1 cellular context compared by ENCODE assay signal in the genomic region with DNA sequence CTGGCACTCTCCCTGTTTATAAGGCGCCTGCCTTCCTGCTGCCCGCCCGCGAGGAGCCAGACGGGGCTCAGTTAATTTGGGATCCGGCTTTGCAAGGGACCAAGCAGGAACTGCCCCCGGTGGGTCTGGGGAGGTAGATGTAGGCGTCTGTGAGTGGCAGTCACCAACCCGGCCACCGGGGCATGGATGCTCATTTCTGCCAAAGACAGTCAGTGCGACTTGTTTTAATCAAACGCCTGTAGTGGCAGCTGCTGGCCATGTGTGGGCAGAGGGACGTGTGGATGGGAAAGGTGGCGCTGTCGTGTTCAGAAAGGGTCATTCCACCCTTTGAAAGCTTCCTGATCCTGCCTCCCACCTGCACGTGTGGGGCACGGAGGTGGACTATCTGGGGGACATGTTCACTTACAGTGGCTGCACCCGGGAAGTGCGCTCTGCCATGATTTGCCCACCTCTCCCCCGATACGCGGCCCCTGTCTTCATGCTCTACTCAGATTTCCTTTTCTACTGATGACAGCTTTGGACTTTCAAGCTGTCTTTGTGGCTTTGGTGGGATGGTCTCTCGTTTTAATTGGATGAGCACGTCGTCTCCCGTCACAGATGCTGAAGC.
TF ChIP-seq lines count a peak whose summit lies in the region.

No MANE protein-coding gene starts in this region.

TF ChIP-seq in HEK293, 187 proteins besides CTCF, POLR2A, EP300 and RAD21 (continued from another document):
- TF ChIP-seq, protein P1, sequence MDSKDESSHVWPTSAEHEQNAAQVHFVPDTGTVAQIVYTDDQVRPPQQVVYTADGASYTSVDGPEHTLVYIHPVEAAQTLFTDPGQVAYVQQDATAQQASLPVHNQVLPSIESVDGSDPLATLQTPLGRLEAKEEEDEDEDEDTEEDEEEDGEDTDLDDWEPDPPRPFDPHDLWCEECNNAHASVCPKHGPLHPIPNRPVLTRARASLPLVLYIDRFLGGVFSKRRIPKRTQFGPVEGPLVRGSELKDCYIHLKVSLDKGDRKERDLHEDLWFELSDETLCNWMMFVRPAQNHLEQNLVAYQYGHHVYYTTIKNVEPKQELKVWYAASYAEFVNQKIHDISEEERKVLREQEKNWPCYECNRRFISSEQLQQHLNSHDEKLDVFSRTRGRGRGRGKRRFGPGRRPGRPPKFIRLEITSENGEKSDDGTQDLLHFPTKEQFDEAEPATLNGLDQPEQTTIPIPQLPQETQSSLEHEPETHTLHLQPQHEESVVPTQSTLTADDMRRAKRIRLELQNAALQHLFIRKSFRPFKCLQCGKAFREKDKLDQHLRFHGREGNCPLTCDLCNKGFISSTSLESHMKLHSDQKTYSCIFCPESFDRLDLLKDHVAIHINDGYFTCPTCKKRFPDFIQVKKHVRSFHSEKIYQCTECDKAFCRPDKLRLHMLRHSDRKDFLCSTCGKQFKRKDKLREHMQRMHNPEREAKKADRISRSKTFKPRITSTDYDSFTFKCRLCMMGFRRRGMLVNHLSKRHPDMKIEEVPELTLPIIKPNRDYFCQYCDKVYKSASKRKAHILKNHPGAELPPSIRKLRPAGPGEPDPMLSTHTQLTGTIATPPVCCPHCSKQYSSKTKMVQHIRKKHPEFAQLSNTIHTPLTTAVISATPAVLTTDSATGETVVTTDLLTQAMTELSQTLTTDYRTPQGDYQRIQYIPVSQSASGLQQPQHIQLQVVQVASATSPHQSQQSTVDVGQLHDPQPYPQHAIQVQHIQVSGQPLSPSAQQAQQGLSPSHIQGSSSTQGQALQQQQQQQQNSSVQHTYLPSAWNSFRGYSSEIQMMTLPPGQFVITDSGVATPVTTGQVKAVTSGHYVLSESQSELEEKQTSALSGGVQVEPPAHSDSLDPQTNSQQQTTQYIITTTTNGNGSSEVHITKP (tag by site-specific recombination; IDR thresholded peaks at IDR 0.05): peak; percentile 70
- TF ChIP-seq FEZF1 (tag by site-specific recombination; IDR thresholded peaks at IDR 0.05): peak; percentile 47; the same call in 1 of the 2 replicates
- no peak for TF ChIP-seq ZNF292 (tag by site-specific recombination; IDR thresholded peaks at IDR 0.05; ENCODE audit: borderline replicate concordance, low read depth)
- TF ChIP-seq, protein P2, sequence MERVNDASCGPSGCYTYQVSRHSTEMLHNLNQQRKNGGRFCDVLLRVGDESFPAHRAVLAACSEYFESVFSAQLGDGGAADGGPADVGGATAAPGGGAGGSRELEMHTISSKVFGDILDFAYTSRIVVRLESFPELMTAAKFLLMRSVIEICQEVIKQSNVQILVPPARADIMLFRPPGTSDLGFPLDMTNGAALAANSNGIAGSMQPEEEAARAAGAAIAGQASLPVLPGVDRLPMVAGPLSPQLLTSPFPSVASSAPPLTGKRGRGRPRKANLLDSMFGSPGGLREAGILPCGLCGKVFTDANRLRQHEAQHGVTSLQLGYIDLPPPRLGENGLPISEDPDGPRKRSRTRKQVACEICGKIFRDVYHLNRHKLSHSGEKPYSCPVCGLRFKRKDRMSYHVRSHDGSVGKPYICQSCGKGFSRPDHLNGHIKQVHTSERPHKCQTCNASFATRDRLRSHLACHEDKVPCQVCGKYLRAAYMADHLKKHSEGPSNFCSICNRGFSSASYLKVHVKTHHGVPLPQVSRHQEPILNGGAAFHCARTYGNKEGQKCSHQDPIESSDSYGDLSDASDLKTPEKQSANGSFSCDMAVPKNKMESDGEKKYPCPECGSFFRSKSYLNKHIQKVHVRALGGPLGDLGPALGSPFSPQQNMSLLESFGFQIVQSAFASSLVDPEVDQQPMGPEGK (tag by site-specific recombination; IDR thresholded peaks at IDR 0.05): no peak
- peak; percentile 42; the same call in 1 of the 2 replicates for TF ChIP-seq GLIS2 (tag by site-specific recombination; IDR thresholded peaks at IDR 0.05)
- TF ChIP-seq ZNF600 (tag by site-specific recombination; IDR thresholded peaks at IDR 0.05): 0 out of 2 replicates have a peak, but pooled peaks have one; percentile 63
